Comparison of ENCODE assay signal across 23 cellular contexts in the genomic region with DNA sequence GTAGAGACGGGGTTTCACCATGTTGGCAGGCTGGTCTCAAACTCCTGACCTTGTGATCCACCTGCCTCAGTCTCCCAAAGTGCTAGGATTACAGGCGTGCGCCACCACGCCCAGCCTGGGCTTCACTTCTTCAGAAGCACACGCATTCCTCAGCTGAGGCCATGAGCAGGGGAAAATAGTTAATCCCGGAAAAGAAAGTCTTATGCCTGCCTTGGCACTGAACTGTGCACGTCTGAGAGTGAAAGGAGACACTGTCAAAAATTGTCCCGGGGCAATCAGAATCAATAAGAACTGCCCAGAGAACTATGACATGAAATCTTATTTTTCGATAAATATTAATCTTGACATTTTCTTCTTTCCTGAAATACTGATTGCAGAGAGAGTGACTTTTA.
"Had no signal": no experiment of that assay in that cellular context is flagged by ENCODE, and none has a peak within 500 bp of the region (broad histone marks: within the 10 kb centered on the region; RNA-seq: fewer than 3 reads in every experiment).

No MANE protein-coding gene starts in this region.

- H3K27me3 ChIP-seq: adrenal gland had no signal

- DNase-seq: activated CD4-positive, alpha-beta T cell treated with anti-CD3 and anti-CD28 coated beads for 36 hours; activated CD4-positive, alpha-beta T cell treated with anti-CD3 and anti-CD28 coated beads, Interleukin-2, amount 50 U/mL, for 1 hour; activated CD8-positive, alpha-beta memory T cell treated with anti-CD3 and anti-CD28 coated beads, Interleukin-2, amount 50 U/mL, for 4 hours; activated CD8-positive, alpha-beta T cell treated with anti-CD3 and anti-CD28 coated beads for 36 hours; activated naive CD4-positive, alpha-beta T cell treated with anti-CD3 and anti-CD28 coated beads, Interleukin-2, amount 50 U/mL, for 16 hours; activated naive CD8-positive, alpha-beta T cell treated with anti-CD3 and anti-CD28 coated beads, Interleukin-2, amount 10 ng/mL, durations not matched to agents 7 days and 5 days; activated T-cell treated with anti-CD3 and anti-CD28 coated beads, Interleukin-2, amount 50 U/mL, for 72 hours; adrenal gland; anterior cingulate cortex; cerebellar nuclear complex; NCI-H1105 treated with DMSO at 0.1 percent for 48 hours; NCI-H1436 treated with DMSO at 0.1 percent for 48 hours; NCI-H187 treated with DMSO at 0.1 percent for 48 hours; NCI-H2081 treated with DMSO at 0.1 percent for 48 hours; NCI-H2227 treated with DMSO at 0.1 percent for 48 hours; NCI-H446 treated with DMSO at 0.1 percent for 48 hours; NCI-H524 treated with DMSO at 0.1 percent for 48 hours; NCI-H748 treated with DMSO at 0.1 percent for 48 hours; SIG-M5; T-cell; T-helper 2 cell; T1000 had no signal

- H3K27me3 Mint-ChIP-seq: activated CD4-positive, alpha-beta T cell treated with anti-CD3 and anti-CD28 coated beads for 36 hours; activated CD8-positive, alpha-beta T cell treated with anti-CD3 and anti-CD28 coated beads for 36 hours; activated naive CD8-positive, alpha-beta T cell treated with anti-CD3 and anti-CD28 coated beads, Interleukin-2, amount 10 ng/mL, durations not matched to agents 7 days and 5 days; T-cell had no signal

- H3K9me3 ChIP-seq: adrenal gland had no signal

- H3K27ac Mint-ChIP-seq: activated CD4-positive, alpha-beta T cell treated with anti-CD3 and anti-CD28 coated beads for 36 hours; activated CD8-positive, alpha-beta T cell treated with anti-CD3 and anti-CD28 coated beads for 36 hours; activated naive CD8-positive, alpha-beta T cell treated with anti-CD3 and anti-CD28 coated beads, Interleukin-2, amount 10 ng/mL, durations not matched to agents 7 days and 5 days; activated T-cell treated with anti-CD3 and anti-CD28 coated beads, Interleukin-2, amount 50 U/mL, for 72 hours; T-cell had no signal

- H3K4me3 ChIP-seq: adrenal gland, SK-N-MC had no signal

- H3K4me3 Mint-ChIP-seq: activated CD4-positive, alpha-beta T cell treated with anti-CD3 and anti-CD28 coated beads for 36 hours; activated CD8-positive, alpha-beta T cell treated with anti-CD3 and anti-CD28 coated beads for 36 hours; activated naive CD8-positive, alpha-beta T cell treated with anti-CD3 and anti-CD28 coated beads, Interleukin-2, amount 10 ng/mL, durations not matched to agents 7 days and 5 days; activated T-cell treated with anti-CD3 and anti-CD28 coated beads, Interleukin-2, amount 50 U/mL, for 72 hours had no signal

- H3K27ac ChIP-seq: adrenal gland, SK-N-MC had no signal

- H3K36me3 ChIP-seq: adrenal gland had no signal

- ATAC-seq: activated CD4-positive, alpha-beta T cell treated with anti-CD3 and anti-CD28 coated beads for 36 hours; activated CD8-positive, alpha-beta T cell treated with anti-CD3 and anti-CD28 coated beads for 36 hours; activated T-cell treated with anti-CD3 and anti-CD28 coated beads, Interleukin-2, amount 50 U/mL, for 72 hours; T-cell had no signal

- H3K9me3 Mint-ChIP-seq: activated CD8-positive, alpha-beta T cell treated with anti-CD3 and anti-CD28 coated beads for 36 hours; activated naive CD8-positive, alpha-beta T cell treated with anti-CD3 and anti-CD28 coated beads, Interleukin-2, amount 10 ng/mL, durations not matched to agents 7 days and 5 days; activated T-cell treated with anti-CD3 and anti-CD28 coated beads, Interleukin-2, amount 50 U/mL, for 72 hours; T-cell had no signal
